8 cellular contexts compared by ENCODE assay signal in genomic region chr18:3998698-3999333, GRCh38.
DNase-seq lines count a peak whose midpoint lies in the region; ATAC-seq and TF ChIP-seq lines count a peak whose summit lies in the region.

No MANE protein-coding gene starts in this region.

- no peak for DNase-seq in left ventricle myocardium inferior
- no peak for DNase-seq in cardiac septum (ENCODE audit: low spot score)
- DNase-seq in NCI-H1694 treated with DMSO at 0.1 percent for 48 hours (lab: John Stamatoyannopoulos, UW) = peak; percentile 39
- DNase-seq in MCF 10A (ENCODE audit: unreplicated experiment) = peak; percentile 59
- DNase-seq in lower lobe of right lung = no peak
- no peak for DNase-seq in stimulated activated CD4-positive, alpha-beta T cell treated with anti-CD3 and anti-CD28 coated beads, Interleukin-1b, Interleukin-23, amount 100 ng/mL, for 48 hours
- DNase-seq in stimulated activated CD4-positive, alpha-beta T cell treated with anti-CD3 and anti-CD28 coated beads, Interleukin-4, amount 100 ng/mL, for 24 hours = no peak

- H3K4me3 Mint-ChIP-seq in MCF 10A (ENCODE audit: unreplicated experiment) = no peak overlapping the region

- no peak overlapping the region for H3K4me3 ChIP-seq in left ventricle myocardium inferior
- H3K4me3 ChIP-seq in lower lobe of right lung = no peak overlapping the region

- no peaks in the 10 kb centered on the region for H3K36me3 Mint-ChIP-seq in MCF 10A (ENCODE audit: insufficient read depth, unreplicated experiment)

- TF ChIP-seq CTCF in left ventricle myocardium inferior (IDR thresholded peaks at IDR 0.05; ENCODE audit: borderline replicate concordance) = peak; percentile 85
- TF ChIP-seq CTCF in MCF 10A (IDR thresholded peaks at IDR 0.05; ENCODE audit: unreplicated experiment) = peak; percentile 73
- TF ChIP-seq CTCF in lower lobe of right lung (IDR thresholded peaks at IDR 0.05) = peak; percentile 67

- H3K27ac ChIP-seq in left ventricle myocardium inferior (replicated peaks) (no peak overlapping the region), lower lobe of right lung (no peak overlapping the region)

- no TSS peak for BruUV-seq in MCF 10A (replicated peaks; lab: Mats Ljungman, UMichigan)

- CTCF ChIA-PET in MCF 10A (lab: Yijun Ruan, JAX) = interaction anchor here (0.6 to 5.1 kb wide), 18 partner anchors 10 to 338 kb away, joined by 3 to 60 read pairs (median 4); no protein-coding TSS in a partner anchor

- POLR2A ChIA-PET in MCF 10A (lab: Yijun Ruan, JAX) = interaction anchor here (0.6 to 0.7 kb wide), 3 partner anchors 17 to 716 kb away, joined by 3 to 4 read pairs (median 4); no protein-coding TSS in a partner anchor

- peaks cover 10% of the 10 kb centered on the region for H3K27me3 Mint-ChIP-seq in MCF 10A (ENCODE audit: insufficient read depth, unreplicated experiment)

- H3K4me1 ChIP-seq in left ventricle myocardium inferior (peaks cover 14% of the 10 kb centered on the region), lower lobe of right lung (no peaks in the 10 kb centered on the region)

- H3K36me3 ChIP-seq in left ventricle myocardium inferior = no peaks in the 10 kb centered on the region
- no peaks in the 10 kb centered on the region for H3K36me3 ChIP-seq in lower lobe of right lung

- no peaks in the 10 kb centered on the region for H3K4me1 Mint-ChIP-seq in MCF 10A (ENCODE audit: insufficient read depth, unreplicated experiment)

- no peaks in the 10 kb centered on the region for H3K9me3 Mint-ChIP-seq in MCF 10A (ENCODE audit: unreplicated experiment)

- H3K9me3 ChIP-seq in left ventricle myocardium inferior (replicated peaks) (no peaks in the 10 kb centered on the region), lower lobe of right lung (no peaks in the 10 kb centered on the region)

- H3K27ac Mint-ChIP-seq in MCF 10A (ENCODE audit: low read depth, unreplicated experiment) = no peak overlapping the region

- ATAC-seq in lower lobe of right lung (peak in 1 of 2 donors; percentile 53), GM21723 (IDR thresholded peaks at IDR 0.05; ENCODE audit: unreplicated experiment) (no peak)

- intact Hi-C loops in left ventricle myocardium inferior (cut with micrococcal nuclease) = loop anchor here (5.0 kb wide), 1 partner anchor 227 kb away; no protein-coding TSS in a partner anchor
- intact Hi-C loops in cardiac septum (cut with DNase I) = loop anchor here (5.0 kb wide), 2 partner anchors 127 to 297 kb away; no protein-coding TSS in a partner anchor
- intact Hi-C loops in MCF 10A (cut with micrococcal nuclease) = loop anchor here (1.0 to 10.0 kb wide), 5 partner anchors 129 to 1056 kb away; no protein-coding TSS in a partner anchor
- intact Hi-C loops in lower lobe of right lung (cut with DNase I) = loop anchor here (5.0 kb wide), 1 partner anchor 227 kb away; no protein-coding TSS in a partner anchor

- H3K27me3 ChIP-seq in left ventricle myocardium inferior (ENCODE audit: low read depth) (no peaks in the 10 kb centered on the region), lower lobe of right lung (ENCODE audit: low read depth) (peaks cover 5% of the 10 kb centered on the region)

Comparison
In these comparisons a context has a peak if more than half of its experiments do, and no peak if none do; other contexts are left out.
1. DNase-seq: peak in NCI-H1694 treated with DMSO at 0.1 percent for 48 hours (single experiment) and MCF 10A (single experiment); none in left ventricle myocardium inferior (single experiment), cardiac septum (single experiment), lower lobe of right lung (single experiment), stimulated activated CD4-positive, alpha-beta T cell treated with anti-CD3 and anti-CD28 coated beads, Interleukin-1b, Interleukin-23, amount 100 ng/mL, for 48 hours (single experiment) and stimulated activated CD4-positive, alpha-beta T cell treated with anti-CD3 and anti-CD28 coated beads, Interleukin-4, amount 100 ng/mL, for 24 hours (single experiment).
2. Peak in every context shown above with its lines, with median percentiles within 50 percentile points of each other: CTCF ChIP-seq.